ENCODE assay signal across 1 cellular context in the genomic region with DNA sequence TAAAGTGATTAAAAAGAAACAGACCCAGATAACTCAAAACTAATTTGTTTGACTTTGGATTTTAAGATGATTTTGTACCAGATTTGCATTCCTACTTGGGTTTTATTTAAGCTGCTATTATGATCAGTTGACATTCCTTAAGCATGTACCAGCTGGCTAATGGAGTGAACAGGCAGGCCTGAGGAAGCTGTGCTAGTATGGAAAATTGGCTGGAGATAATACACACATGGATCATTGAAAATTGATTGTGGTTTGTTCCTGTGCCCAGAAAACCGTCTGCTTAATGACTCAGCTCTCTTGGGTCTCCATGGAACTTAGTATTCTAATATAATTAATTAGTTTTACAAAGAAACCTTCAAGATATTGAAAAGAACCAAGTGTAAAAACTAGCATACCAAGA.
TF ChIP-seq lines count a peak whose summit lies in the region.

No MANE protein-coding gene starts in this region.

TF ChIP-seq in HepG2, 621 proteins besides CTCF, POLR2A, EP300 and RAD21:
- TF ChIP-seq ZNF670 (CRISPR knock-in tag; IDR thresholded peaks at IDR 0.05; ENCODE audit: borderline replicate concordance) (no peak), HOMEZ (CRISPR knock-in tag; IDR thresholded peaks at IDR 0.05; ENCODE audit: low read depth) (no peak), CSRNP2 (CRISPR knock-in tag; conservative IDR thresholded peaks at IDR 0.05; ENCODE audit: low read depth) (no peak)
TF ChIP-seq in HepG2: peak in this region for 0.
